22 cellular contexts compared by ENCODE assay signal in the genomic region with DNA sequence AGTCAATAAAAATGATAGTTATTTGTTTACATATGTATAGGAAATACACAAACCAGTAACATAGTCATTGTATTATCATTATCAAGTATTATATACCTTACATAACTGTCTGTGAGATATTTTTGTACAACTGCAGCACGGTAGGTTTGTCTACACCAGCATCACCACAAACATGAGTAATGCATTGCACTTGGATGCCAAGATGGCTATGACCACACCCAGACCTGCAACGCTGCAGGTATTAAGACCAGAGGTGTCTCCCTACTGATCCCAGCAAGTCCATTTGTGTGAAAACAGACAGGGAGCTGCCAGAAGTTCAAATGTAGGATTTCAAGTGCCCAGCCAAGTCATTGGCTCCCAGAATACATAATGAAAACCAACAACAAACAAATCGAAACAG. TPM values are rescaled to one million over a fixed set of nuclear protein-coding genes. Genes with fewer than 3 reads are reported as not detected.
"Had no signal": no experiment of that assay in that cellular context is flagged by ENCODE, and none has a peak within 500 bp of the region (broad histone marks: within the 10 kb centered on the region; RNA-seq: fewer than 3 reads in every experiment).

No MANE protein-coding gene starts in this region.

- H3K9me3 ChIP-seq: colonic mucosa, esophagus squamous epithelium, lower lobe of right lung, neutrophil, right lobe of liver, stomach, thyroid gland had no signal

- DNase-seq: colonic mucosa; esophagus squamous epithelium; hypothalamus; immature natural killer cell; islet precursor cell; left ventricle myocardium superior; lower lobe of right lung; naive B cell; right lobe of liver; small intestine; stimulated activated CD4-positive, alpha-beta T cell treated with anti-CD3 and anti-CD28 coated beads, Interleukin-1b, Interleukin-23, amount 100 ng/mL, for 48 hours; stimulated activated CD4-positive, alpha-beta T cell treated with anti-CD3 and anti-CD28 coated beads, Interleukin-4, amount 100 ng/mL, for 24 hours; stimulated activated naive CD4-positive, alpha-beta T cell treated with Interleukin-2 at 50 U/mL for 16 hours; stomach; thyroid gland had no signal

- H3K27ac ChIP-seq: colonic mucosa, esophagus squamous epithelium, lower lobe of right lung, neutrophil, parathyroid adenoma, right lobe of liver, stomach, thyroid gland had no signal

- FAIRE-seq: frontal cortex, small intestine had no signal

- H3K4me1 ChIP-seq: colonic mucosa, lower lobe of right lung, parathyroid adenoma, stomach, thyroid gland had no signal

- H3K9ac ChIP-seq: parathyroid adenoma had no signal

- H3K79me2 ChIP-seq: parathyroid adenoma had no signal

- H3K36me3 ChIP-seq: colonic mucosa, esophagus squamous epithelium, lower lobe of right lung, neutrophil, right lobe of liver, stomach, thyroid gland had no signal

- H3K4me3 ChIP-seq: colonic mucosa, esophagus squamous epithelium, lower lobe of right lung, right lobe of liver, stomach, thyroid gland had no signal

- H2AFZ ChIP-seq: parathyroid adenoma had no signal

- ATAC-seq: left ventricle myocardium superior; lower lobe of right lung; natural killer cell treated with Interleukin-12 subunit alpha and Interleukin-12 subunit beta and Interleukin-15 and Interleukin-18, amount 100 ng/mL, for 72 hours; right lobe of liver; stimulated activated effector memory CD8-positive, alpha-beta T cell treated with anti-CD3 and anti-CD28 coated beads, Interleukin-12 subunit alpha, Interleukin-12 subunit beta, amount 100 ng/mL, for 72 hours had no signal

- H3K27me3 ChIP-seq: colonic mucosa, neutrophil, right lobe of liver, stomach, thyroid gland had no signal

RNA-seq across cellular contexts. Expression of a gene that starts 34.2 kb away (rescaled TPM):
- total RNA-seq: chondrocyte; mononuclear cell; natural killer cell treated with Interleukin-12 subunit alpha and Interleukin-12 subunit beta and Interleukin-15 and Interleukin-18, amount 100 ng/mL, for 72 hours had no signal
- polyA plus RNA-seq: immature natural killer cell had no signal
